32 cellular contexts compared by ENCODE assay signal in the genomic region with DNA sequence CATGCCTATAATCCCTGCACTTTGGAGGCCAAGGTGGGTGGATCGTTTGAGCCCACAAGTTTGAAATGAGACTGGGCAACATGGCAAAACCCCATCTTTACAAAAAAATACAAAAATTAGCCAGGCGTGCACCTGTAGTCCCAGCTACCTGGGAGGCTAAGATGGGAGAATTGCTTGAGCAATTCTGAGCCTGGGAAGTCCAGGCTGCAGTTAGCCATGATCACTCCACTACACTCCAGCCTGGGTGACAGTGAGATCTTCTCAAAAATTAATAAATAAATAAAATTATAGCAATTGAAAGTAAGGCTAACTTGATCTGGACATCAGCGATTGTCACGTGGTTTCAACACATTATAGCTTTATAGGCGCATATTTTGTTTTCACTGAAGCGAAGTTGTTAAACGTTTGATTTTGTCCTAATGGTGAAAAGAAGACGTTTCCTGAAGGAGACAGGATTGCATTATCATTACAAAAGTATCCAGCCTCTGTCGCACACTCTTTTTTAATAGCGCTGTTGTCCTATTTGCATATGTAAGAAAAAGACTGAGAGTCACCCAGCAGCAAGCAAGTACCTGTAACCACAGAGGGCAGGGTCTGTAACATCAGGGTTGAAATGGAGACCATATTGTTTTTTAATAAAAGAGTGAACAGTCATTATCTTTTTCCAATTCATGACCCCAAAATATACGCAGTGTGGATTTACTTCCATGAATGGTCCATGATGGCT.
"Had no signal": no experiment of that assay in that cellular context is flagged by ENCODE, and none has a peak within 500 bp of the region (broad histone marks: within the 10 kb centered on the region; RNA-seq: fewer than 3 reads in every experiment).

No MANE protein-coding gene starts in this region.

- H3K27me3 ChIP-seq: brain microvascular endothelial cell, dorsolateral prefrontal cortex, gastroesophageal sphincter, hepatocyte, pancreas, sigmoid colon, vagina had no signal

- H3K36me3 Mint-ChIP-seq: activated CD8-positive, alpha-beta memory T cell treated with anti-CD3 and anti-CD28 coated beads, Interleukin-2, amount 10 ng/mL, durations not matched to agents 7 days and 5 days; activated naive CD4-positive, alpha-beta T cell treated with anti-CD3 and anti-CD28 coated beads, Interleukin-2, amount 10 ng/mL, durations not matched to agents 7 days and 5 days; natural killer cell treated with Interleukin-12 subunit alpha and Interleukin-12 subunit beta and Interleukin-15 and Interleukin-18, amount 100 ng/mL, for 72 hours; stimulated activated memory B cell treated with anti-CD40 and anti-IgM and Interleukin-4, amounts not matched to agents 10 μg/mL and 1 μg/mL and 100 μg/mL, for 72 hours; type B pancreatic cell had no signal

- DNase-seq: activated CD4-positive, alpha-beta T cell treated with anti-CD3 and anti-CD28 coated beads for 36 hours; activated CD4-positive, CD25-positive, alpha-beta regulatory T cell; activated CD8-positive, alpha-beta memory T cell treated with anti-CD3 and anti-CD28 coated beads, Interleukin-2, amount 10 ng/mL, durations not matched to agents 7 days and 5 days; activated CD8-positive, alpha-beta T cell treated with anti-CD3 and anti-CD28 coated beads, Interleukin-2, amount 10 ng/mL, durations not matched to agents 7 days and 5 days; activated gamma-delta T cell; activated naive CD4-positive, alpha-beta T cell treated with anti-CD3 and anti-CD28 coated beads, Interleukin-2, amount 10 ng/mL, durations not matched to agents 7 days and 5 days; activated T-cell treated with anti-CD3 and anti-CD28 coated beads, Interleukin-2, amount 50 U/mL, for 72 hours; amniotic stem cell; brain microvascular endothelial cell; dorsolateral prefrontal cortex; effector memory CD4-positive, alpha-beta T cell; islet precursor cell; left ventricle myocardium inferior; mesendoderm; pancreas; retina; sigmoid colon; small intestine; stimulated activated CD4-positive, alpha-beta T cell treated with anti-CD3 and anti-CD28 coated beads, Interleukin-4, amount 100 ng/mL, for 4 hours; stimulated activated CD8-positive, alpha-beta memory T cell treated with anti-CD3 and anti-CD28 coated beads, Interleukin-4, amount 100 ng/mL, for 48 hours; stimulated activated naive CD8-positive, alpha-beta T cell treated with anti-CD3 and anti-CD28 coated beads, Interleukin-15, amount 100 ng/mL, for 72 hours; substantia nigra had no signal

- H2AFZ ChIP-seq: hepatocyte had no signal

- H3K9me3 ChIP-seq: gastroesophageal sphincter, left ventricle myocardium inferior, pancreas, prostate gland, sigmoid colon, vagina had no signal

- H3K4me2 ChIP-seq: hepatocyte had no signal

- H3K27ac ChIP-seq: brain microvascular endothelial cell, coronary artery, dorsolateral prefrontal cortex, gastroesophageal sphincter, hepatocyte, left ventricle myocardium inferior, pancreas, prostate gland, sigmoid colon, vagina had no signal

- H3K36me3 ChIP-seq: brain microvascular endothelial cell, gastroesophageal sphincter, left ventricle myocardium inferior, pancreas, prostate gland, sigmoid colon, vagina had no signal

- H3K4me3 Mint-ChIP-seq: activated CD4-positive, alpha-beta T cell treated with anti-CD3 and anti-CD28 coated beads for 36 hours; activated CD8-positive, alpha-beta memory T cell treated with anti-CD3 and anti-CD28 coated beads, Interleukin-2, amount 10 ng/mL, durations not matched to agents 7 days and 5 days; activated CD8-positive, alpha-beta T cell treated with anti-CD3 and anti-CD28 coated beads, Interleukin-2, amount 10 ng/mL, durations not matched to agents 7 days and 5 days; activated naive CD4-positive, alpha-beta T cell treated with anti-CD3 and anti-CD28 coated beads, Interleukin-2, amount 10 ng/mL, durations not matched to agents 7 days and 5 days; activated T-cell treated with anti-CD3 and anti-CD28 coated beads, Interleukin-2, amount 50 U/mL, for 72 hours; natural killer cell treated with Interleukin-12 subunit alpha and Interleukin-12 subunit beta and Interleukin-15 and Interleukin-18, amount 100 ng/mL, for 72 hours; stimulated activated memory B cell treated with anti-CD40 and anti-IgM and Interleukin-4, amounts not matched to agents 10 μg/mL and 1 μg/mL and 100 μg/mL, for 72 hours; stimulated activated naive CD8-positive, alpha-beta T cell treated with anti-CD3 and anti-CD28 coated beads, Interleukin-15, amount 100 ng/mL, for 72 hours; T-helper 2 cell treated with Interferon-gamma antibody and Interleukin-4, amounts not matched to agents 5 μg/mL and 100 μg/mL, for 36 hours; type B pancreatic cell had no signal

- H3K4me1 Mint-ChIP-seq: activated CD4-positive, alpha-beta T cell treated with anti-CD3 and anti-CD28 coated beads for 36 hours; activated CD8-positive, alpha-beta memory T cell treated with anti-CD3 and anti-CD28 coated beads, Interleukin-2, amount 10 ng/mL, durations not matched to agents 7 days and 5 days; activated naive CD4-positive, alpha-beta T cell treated with anti-CD3 and anti-CD28 coated beads, Interleukin-2, amount 10 ng/mL, durations not matched to agents 7 days and 5 days; stimulated activated memory B cell treated with anti-CD40 and anti-IgM and Interleukin-4, amounts not matched to agents 10 μg/mL and 1 μg/mL and 100 μg/mL, for 72 hours; stimulated activated naive CD8-positive, alpha-beta T cell treated with anti-CD3 and anti-CD28 coated beads, Interleukin-15, amount 100 ng/mL, for 72 hours had no signal

- H3K27ac Mint-ChIP-seq: activated CD4-positive, alpha-beta T cell treated with anti-CD3 and anti-CD28 coated beads for 36 hours; activated CD8-positive, alpha-beta memory T cell treated with anti-CD3 and anti-CD28 coated beads, Interleukin-2, amount 10 ng/mL, durations not matched to agents 7 days and 5 days; activated CD8-positive, alpha-beta T cell treated with anti-CD3 and anti-CD28 coated beads, Interleukin-2, amount 10 ng/mL, durations not matched to agents 7 days and 5 days; activated naive CD4-positive, alpha-beta T cell treated with anti-CD3 and anti-CD28 coated beads, Interleukin-2, amount 10 ng/mL, durations not matched to agents 7 days and 5 days; activated T-cell treated with anti-CD3 and anti-CD28 coated beads, Interleukin-2, amount 50 U/mL, for 72 hours; natural killer cell treated with Interleukin-12 subunit alpha and Interleukin-12 subunit beta and Interleukin-15 and Interleukin-18, amount 100 ng/mL, for 72 hours; stimulated activated memory B cell treated with anti-CD40 and anti-IgM and Interleukin-4, amounts not matched to agents 10 μg/mL and 1 μg/mL and 100 μg/mL, for 72 hours; stimulated activated naive CD8-positive, alpha-beta T cell treated with anti-CD3 and anti-CD28 coated beads, Interleukin-15, amount 100 ng/mL, for 72 hours; T-helper 2 cell treated with Interferon-gamma antibody and Interleukin-4, amounts not matched to agents 5 μg/mL and 100 μg/mL, for 36 hours; type B pancreatic cell had no signal

- H3K9me3 Mint-ChIP-seq: activated naive CD4-positive, alpha-beta T cell treated with anti-CD3 and anti-CD28 coated beads, Interleukin-2, amount 10 ng/mL, durations not matched to agents 7 days and 5 days; activated T-cell treated with anti-CD3 and anti-CD28 coated beads, Interleukin-2, amount 50 U/mL, for 72 hours; natural killer cell treated with Interleukin-12 subunit alpha and Interleukin-12 subunit beta and Interleukin-15 and Interleukin-18, amount 100 ng/mL, for 72 hours; stimulated activated memory B cell treated with anti-CD40 and anti-IgM and Interleukin-4, amounts not matched to agents 10 μg/mL and 1 μg/mL and 100 μg/mL, for 72 hours; stimulated activated naive CD8-positive, alpha-beta T cell treated with anti-CD3 and anti-CD28 coated beads, Interleukin-15, amount 100 ng/mL, for 72 hours; T-helper 2 cell treated with Interferon-gamma antibody and Interleukin-4, amounts not matched to agents 5 μg/mL and 100 μg/mL, for 36 hours; type B pancreatic cell had no signal

- H3K79me2 ChIP-seq: hepatocyte had no signal

- H3K4me3 ChIP-seq: coronary artery, dorsolateral prefrontal cortex, gastroesophageal sphincter, hepatocyte, left ventricle myocardium inferior, lung, pancreas, prostate gland, sigmoid colon, vagina had no signal

- H3K27me3 Mint-ChIP-seq: activated naive CD4-positive, alpha-beta T cell treated with anti-CD3 and anti-CD28 coated beads, Interleukin-2, amount 10 ng/mL, durations not matched to agents 7 days and 5 days; natural killer cell treated with Interleukin-12 subunit alpha and Interleukin-12 subunit beta and Interleukin-15 and Interleukin-18, amount 100 ng/mL, for 72 hours; stimulated activated memory B cell treated with anti-CD40 and anti-IgM and Interleukin-4, amounts not matched to agents 10 μg/mL and 1 μg/mL and 100 μg/mL, for 72 hours; stimulated activated naive CD8-positive, alpha-beta T cell treated with anti-CD3 and anti-CD28 coated beads, Interleukin-15, amount 100 ng/mL, for 72 hours; type B pancreatic cell had no signal

- ATAC-seq: activated CD4-positive, alpha-beta T cell treated with anti-CD3 and anti-CD28 coated beads for 36 hours; activated CD8-positive, alpha-beta memory T cell treated with anti-CD3 and anti-CD28 coated beads, Interleukin-2, amount 10 ng/mL, durations not matched to agents 7 days and 5 days; activated CD8-positive, alpha-beta T cell treated with anti-CD3 and anti-CD28 coated beads, Interleukin-2, amount 10 ng/mL, durations not matched to agents 7 days and 5 days; activated T-cell treated with anti-CD3 and anti-CD28 coated beads, Interleukin-2, amount 50 U/mL, for 72 hours; gastroesophageal sphincter; natural killer cell treated with Interleukin-12 subunit alpha and Interleukin-12 subunit beta and Interleukin-15 and Interleukin-18, amount 100 ng/mL, for 72 hours; pancreas; stimulated activated memory B cell treated with anti-CD40 and anti-IgM and Interleukin-4, amounts not matched to agents 10 μg/mL and 1 μg/mL and 100 μg/mL, for 72 hours; stimulated activated naive CD8-positive, alpha-beta T cell treated with anti-CD3 and anti-CD28 coated beads, Interleukin-15, amount 100 ng/mL, for 72 hours had no signal

- H3K4me1 ChIP-seq: gastroesophageal sphincter, left ventricle myocardium inferior, pancreas, prostate gland, vagina had no signal
